ENCODE assay signal across 8 cellular contexts in genomic region chr9:86671018-86671417, GRCh38.
"Had no signal": no experiment of that assay in that cellular context is flagged by ENCODE, and none has a peak within 500 bp of the region (broad histone marks: within the 10 kb centered on the region; RNA-seq: fewer than 3 reads in every experiment).

No MANE protein-coding gene starts in this region.

- H3K27ac Mint-ChIP-seq: IgD-negative memory B cell had no signal

- H3K4me2 ChIP-seq: KMS-11 had no signal

- H3K27me3 Mint-ChIP-seq: IgD-negative memory B cell had no signal

- H3K4me3 Mint-ChIP-seq: IgD-negative memory B cell had no signal

- H3K9ac ChIP-seq: KMS-11 had no signal

- H3K27ac ChIP-seq: HL-60, KMS-11 had no signal

- FAIRE-seq: HepG2, HTR-8/SVneo had no signal

- H3K4me1 Mint-ChIP-seq: IgD-negative memory B cell had no signal

- ATAC-seq: HepG2 had no signal

- DNase-seq: IMR-90, KBM-7, KG1 had no signal

- H3K36me3 Mint-ChIP-seq: IgD-negative memory B cell had no signal
